ENCODE assay signal across 9 cellular contexts in genomic region chr3:41198046-41198445, GRCh38. TPM values are rescaled to one million over a fixed set of nuclear protein-coding genes. Genes with fewer than 3 reads are reported as not detected.
DNase-seq lines count a peak whose midpoint lies in the region; ATAC-seq and TF ChIP-seq lines count a peak whose summit lies in the region.
"Had no signal": no experiment of that assay in that cellular context is flagged by ENCODE, and none has a peak within 500 bp of the region (broad histone marks: within the 10 kb centered on the region; RNA-seq: fewer than 3 reads in every experiment).

No MANE protein-coding gene starts in this region.

- H3K56ac ChIP-seq in H9 (ENCODE audit: insufficient read length, low read depth, low read length) = no peak overlapping the region

- no peak overlapping the region for H2AFZ ChIP-seq in H9 (ENCODE audit: low read length)

- no CpG with 5 or more reads among the region's 7 CpGs for WGBS in H9 (ENCODE audit: extremely low coverage, insufficient read length, low lambda C conversion rate)
- 79 to 80% methylated on average over 7 of the region's 7 CpGs for WGBS in thyroid gland, 2 donors

- no peak overlapping the region for H2BK20ac ChIP-seq in H9 (ENCODE audit: low read depth, low read length, poor library complexity, severe bottlenecking)

- H3K23ac ChIP-seq in H9 (ENCODE audit: insufficient read length, low read depth, low read length) = no peak overlapping the region

- H3K4me3 ChIP-seq in CD4-positive, alpha-beta memory T cell (ENCODE audit: low read length in 2 of 2) = no peak overlapping the region
- no peak overlapping the region for H3K4me3 ChIP-seq in thyroid gland (replicated peaks in 1 of 3)

- peak overlapping the region; percentile 95 for H3K4me2 ChIP-seq in H9 (ENCODE audit: insufficient read depth, insufficient read length, low read length)

- no peak for DNase-seq in CD4-positive, alpha-beta memory T cell
- DNase-seq in H9 (no peak), natural killer cell (no peak), thyroid gland (no peak), NCI-H1930 (lab: John Stamatoyannopoulos, UW) (no peak), NAMALWA (ENCODE audit: low spot score) (no peak)
- DNase-seq in activated naive CD8-positive, alpha-beta T cell treated with anti-CD3 and anti-CD28 coated beads, Interleukin-2, amount 50 U/mL, for 24 hours = no peak
- DNase-seq: NCI-H510A; stimulated activated naive B cell treated with anti-CD40 and anti-IgM and Interleukin-4, amounts not matched to agents 10 μg/mL and 1 μg/mL and 100 μg/mL, for 72 hours had no signal

- H3K79me1 ChIP-seq in H9 (ENCODE audit: insufficient read depth, low read depth, low read length, poor library complexity, severe bottlenecking) = no peaks in the 10 kb centered on the region

- H3K4ac ChIP-seq in H9 (ENCODE audit: low read depth, low read length) = no peak overlapping the region

- H3K23me2 ChIP-seq in H9 (ENCODE audit: insufficient read length, low read depth, low read length, poor library complexity, severe bottlenecking) = peaks cover 22% of the 10 kb centered on the region

- no peak overlapping the region for H2AK5ac ChIP-seq in H9 (ENCODE audit: insufficient read length, low read length)

- H3K27me3 Mint-ChIP-seq in CD4-positive, alpha-beta memory T cell = peaks cover 1 to 2% of the 10 kb centered on the region in 2 donors
- H3K27me3 Mint-ChIP-seq in H9 (ENCODE audit: low read depth) (no peaks in the 10 kb centered on the region; the same call in 1 of the 2 replicates), natural killer cell (ENCODE audit: low read depth in 2 of 2) (peaks cover 7 to 32% of the 10 kb centered on the region in 2 donors)
- peaks cover 22% of the 10 kb centered on the region for H3K27me3 Mint-ChIP-seq in activated naive CD8-positive, alpha-beta T cell treated with anti-CD3 and anti-CD28 coated beads, Interleukin-2, amount 50 U/mL, for 24 hours

- no peaks in the 10 kb centered on the region for H3K27me3 ChIP-seq in CD4-positive, alpha-beta memory T cell (ENCODE audit: insufficient read depth, low read length)
- H3K27me3 ChIP-seq in H9 (ENCODE audit: insufficient read depth, low read length) (no peaks in the 10 kb centered on the region), thyroid gland (no peaks in the 10 kb centered on the region)

- H3K18ac ChIP-seq in H9 (ENCODE audit: insufficient read length, low read depth, low read length) = no peak overlapping the region

- POLR2A ChIA-PET in CD4-positive, alpha-beta memory T cell (lab: Charles Lee; ENCODE audit: partially characterized antibody) = interaction anchor here (1.0 to 4.3 kb wide), 9 partner anchors 9 to 741 kb away, joined by 3 to 77 read pairs (median 8); partner anchors contain the start of genes RPL14 and ZNF621

- H3K36me3 ChIP-seq in CD4-positive, alpha-beta memory T cell (ENCODE audit: insufficient read depth, low read length) = no peaks in the 10 kb centered on the region
- no peaks in the 10 kb centered on the region for H3K36me3 ChIP-seq in thyroid gland

- H3K9me3 ChIP-seq in CD4-positive, alpha-beta memory T cell (ENCODE audit: control insufficient read depth in 1 of 2, low read length in 2 of 2) = no peaks in the 10 kb centered on the region
- H3K9me3 ChIP-seq in H9 (ENCODE audit: control insufficient read depth, low read depth, low read length) (no peaks in the 10 kb centered on the region), thyroid gland (no peaks in the 10 kb centered on the region)

- H3K4me1 Mint-ChIP-seq in CD4-positive, alpha-beta memory T cell = peaks cover 23 to 31% (median 26%) of the 10 kb centered on the region in 4 donors
- H3K4me1 Mint-ChIP-seq in H9 (peaks cover 19 to 27% of the 10 kb centered on the region in 2 experiments), natural killer cell (peaks cover 32 to 38% of the 10 kb centered on the region in 2 donors)
- H3K4me1 Mint-ChIP-seq in activated naive CD8-positive, alpha-beta T cell treated with anti-CD3 and anti-CD28 coated beads, Interleukin-2, amount 50 U/mL, for 24 hours = peaks cover 29% of the 10 kb centered on the region

- H2BK12ac ChIP-seq in H9 (ENCODE audit: insufficient read length, low read depth, low read length) = no peak overlapping the region

- intact Hi-C loops in CD4-positive, alpha-beta memory T cell (cut with micrococcal nuclease) = loop anchor here (2.0 kb wide), 1 partner anchor 745 kb away; no protein-coding TSS in a partner anchor
- intact Hi-C loops in natural killer cell (cut with micrococcal nuclease) = no loop called here
- intact Hi-C loops in thyroid gland (cut with DNase I) = no loop called here

- no peak for TF ChIP-seq POLR2A in thyroid gland (IDR thresholded peaks at IDR 0.05)

- no peak overlapping the region for H4K5ac ChIP-seq in H9 (ENCODE audit: insufficient read length, low read depth, low read length)

- no peak overlapping the region for H4K91ac ChIP-seq in H9 (ENCODE audit: insufficient read length, low read depth, low read length)

- no peak overlapping the region for H4K8ac ChIP-seq in H9 (replicated peaks; ENCODE audit: insufficient read length, low read depth, low read length)

- H2BK15ac ChIP-seq in H9 (ENCODE audit: low read depth, low read length) = no peak overlapping the region

- H3T11ph ChIP-seq in H9 (ENCODE audit: low read length) = no peak overlapping the region

- H3K36me3 Mint-ChIP-seq in CD4-positive, alpha-beta memory T cell = peaks cover 0 to 12% of the 10 kb centered on the region in 2 donors
- H3K36me3 Mint-ChIP-seq in H9 (ENCODE audit: insufficient read depth in 1 of 3, low read depth in 3 of 3) (peaks cover 3 to 9% (median 7%) of the 10 kb centered on the region in 3 experiments; a peak in 5 of 7 replicates), natural killer cell (no peaks in the 10 kb centered on the region)
- peaks cover 8% of the 10 kb centered on the region for H3K36me3 Mint-ChIP-seq in activated naive CD8-positive, alpha-beta T cell treated with anti-CD3 and anti-CD28 coated beads, Interleukin-2, amount 50 U/mL, for 24 hours (ENCODE audit: low read depth)

- no peak overlapping the region for H2BK120ac ChIP-seq in H9 (ENCODE audit: low read depth, low read length, poor library complexity, severe bottlenecking)

- no peak overlapping the region for H2BK5ac ChIP-seq in H9 (ENCODE audit: insufficient read length, low read length)

- no peak overlapping the region for H3K9ac ChIP-seq in H9 (ENCODE audit: extremely low read depth, insufficient read length, low read length)

- no peak overlapping the region for H3K14ac ChIP-seq in H9 (ENCODE audit: insufficient read depth, low read length)

- H3K27ac ChIP-seq in CD4-positive, alpha-beta memory T cell (ENCODE audit: low read depth, low read length) = no peak overlapping the region
- no peak overlapping the region for H3K27ac ChIP-seq in H9 (ENCODE audit: insufficient read length, low read depth, low read length)
- no peak overlapping the region for H3K27ac ChIP-seq in thyroid gland

- ATAC-seq in activated naive CD8-positive, alpha-beta T cell treated with anti-CD3 and anti-CD28 coated beads, Interleukin-2, amount 50 U/mL, for 24 hours = no peak
- ATAC-seq in natural killer cell = no peak

- peak overlapping the region; percentile 35 to 92 (median 90) for H3K4me3 Mint-ChIP-seq in CD4-positive, alpha-beta memory T cell
- H3K4me3 Mint-ChIP-seq in H9 = peak overlapping the region; percentile 84 to 92
- H3K4me3 Mint-ChIP-seq in activated naive CD8-positive, alpha-beta T cell treated with anti-CD3 and anti-CD28 coated beads, Interleukin-2, amount 50 U/mL, for 24 hours = peak overlapping the region; percentile 87
- peak overlapping the region; percentile 93 for H3K4me3 Mint-ChIP-seq in natural killer cell

- no peaks in the 10 kb centered on the region for H4K20me1 ChIP-seq in H9 (ENCODE audit: control insufficient read depth, insufficient read depth, insufficient read length)

- H3K4me1 ChIP-seq in CD4-positive, alpha-beta memory T cell (ENCODE audit: insufficient read depth, low read length) = peaks cover 29% of the 10 kb centered on the region
- H3K4me1 ChIP-seq in H9 (ENCODE audit: insufficient read depth, low read length) (peaks cover 5% of the 10 kb centered on the region; the same call in 1 of the 2 replicates), thyroid gland (peaks cover 10 to 19% of the 10 kb centered on the region in 2 donors)

- TF ChIP-seq CTCF in H9 (conservative IDR thresholded peaks at IDR 0.05) = no peak
- no peak for TF ChIP-seq CTCF in natural killer cell (IDR thresholded peaks at IDR 0.05)
- TF ChIP-seq CTCF in thyroid gland (IDR thresholded peaks at IDR 0.05) = no peak

- CTCF ChIA-PET in CD4-positive, alpha-beta memory T cell (lab: Charles Lee; ENCODE audit: partially characterized antibody) = interaction anchor here (2.0 kb wide), 1 partner anchor 59 kb away, joined by 4 read pairs; no protein-coding TSS in a partner anchor

- no peaks in the 10 kb centered on the region for H3K9me3 Mint-ChIP-seq in CD4-positive, alpha-beta memory T cell
- H3K9me3 Mint-ChIP-seq in H9 = no peaks in the 10 kb centered on the region
- H3K9me3 Mint-ChIP-seq in activated naive CD8-positive, alpha-beta T cell treated with anti-CD3 and anti-CD28 coated beads, Interleukin-2, amount 50 U/mL, for 24 hours = no peaks in the 10 kb centered on the region
- no peaks in the 10 kb centered on the region for H3K9me3 Mint-ChIP-seq in natural killer cell
- H3K9me3 Mint-ChIP-seq: stimulated activated naive B cell treated with anti-CD40 and anti-IgM and Interleukin-4, amounts not matched to agents 10 μg/mL and 1 μg/mL and 100 μg/mL, for 72 hours had no signal

- H3K27ac Mint-ChIP-seq in CD4-positive, alpha-beta memory T cell = peak overlapping the region in 2 of 7 donors; percentile 80 to 95
- H3K27ac Mint-ChIP-seq in H9 = no peak overlapping the region
- H3K27ac Mint-ChIP-seq in activated naive CD8-positive, alpha-beta T cell treated with anti-CD3 and anti-CD28 coated beads, Interleukin-2, amount 50 U/mL, for 24 hours = no peak overlapping the region
- H3K27ac Mint-ChIP-seq in natural killer cell = peak overlapping the region; percentile 80 to 97

- H3K79me2 ChIP-seq in H9 (ENCODE audit: insufficient read depth, low read length) = peaks cover 23% of the 10 kb centered on the region; the same call in 1 of the 2 replicates

RNA-seq across cellular contexts. Expression of gene CTNNB1, which starts 1.3 kb away (rescaled TPM):
- 100 to 1,000 TPM; 175 to 176 TPM for total RNA-seq in CD4-positive, alpha-beta memory T cell
- 10 to 100 TPM; 65.8 to 65.9 TPM for polyA plus RNA-seq in CD4-positive, alpha-beta memory T cell
- total RNA-seq in H9 (2021) = 500 and 505 TPM in 2 replicates
- 100 to 1,000 TPM; 213 to 258 (median 230) TPM for total RNA-seq in natural killer cell
- 100 to 1,000 TPM; 454 to 784 (median 579) TPM for total RNA-seq in thyroid gland

Comparison
In these comparisons a context has a peak if more than half of its experiments do, and no peak if none do; other contexts are left out.
1. H3K27ac Mint-ChIP-seq: peak in natural killer cell (2 of 2); none in H9 (0 of 3) and activated naive CD8-positive, alpha-beta T cell treated with anti-CD3 and anti-CD28 coated beads, Interleukin-2, amount 50 U/mL, for 24 hours (single experiment).
2. Peak in every context shown above with its lines, with median percentiles within 50 percentile points of each other: H3K4me3 Mint-ChIP-seq.